In genomic region chr17:43878260-43879082, GRCh38 we compare ENCODE assay signal across 1 cellular context.
A peak's percentile ranks its signal among the peaks of the same experiment; 100 is the strongest.
TF ChIP-seq lines count a peak whose summit lies in the region.

No MANE protein-coding gene starts in this region.

TF ChIP-seq in GM12878, 131 proteins besides CTCF, POLR2A, EP300 and RAD21:
- TF ChIP-seq HDAC2 (IDR thresholded peaks at IDR 0.05) (no peak), KLF5 (IDR thresholded peaks at IDR 0.05; ENCODE audit: partially characterized antibody) (no peak), MYC (IDR thresholded peaks at IDR 0.05; ENCODE audit: insufficient read depth, insufficient read length, insufficient replicate concordance, low read length, severe bottlenecking) (no peak), SMC3 (IDR thresholded peaks at IDR 0.05; ENCODE audit: borderline replicate concordance, low read length) (peak; percentile 64), SREBF1 (IDR thresholded peaks at IDR 0.05; ENCODE audit: low read length) (no peak), RCOR1 (conservative IDR thresholded peaks at IDR 0.05; ENCODE audit: low read depth, low read length) (no peak), BHLHE40 (IDR thresholded peaks at IDR 0.05; ENCODE audit: borderline replicate concordance in 1 of 2, low read depth in 2 of 2, low read length in 1 of 2) (0 out of 4 replicates have a peak, but pooled peaks of 1 of the 2 experiments have one; percentile 16), EZH2 (IDR thresholded peaks at IDR 0.05; ENCODE audit: borderline replicate concordance, control insufficient read depth, low read depth, low read length) (no peak), YY1 (IDR thresholded peaks at IDR 0.05; ENCODE audit: low read depth, low read length) (0 out of 2 replicates have a peak, but pooled peaks have one; percentile 20)
- TF ChIP-seq, protein P1, sequence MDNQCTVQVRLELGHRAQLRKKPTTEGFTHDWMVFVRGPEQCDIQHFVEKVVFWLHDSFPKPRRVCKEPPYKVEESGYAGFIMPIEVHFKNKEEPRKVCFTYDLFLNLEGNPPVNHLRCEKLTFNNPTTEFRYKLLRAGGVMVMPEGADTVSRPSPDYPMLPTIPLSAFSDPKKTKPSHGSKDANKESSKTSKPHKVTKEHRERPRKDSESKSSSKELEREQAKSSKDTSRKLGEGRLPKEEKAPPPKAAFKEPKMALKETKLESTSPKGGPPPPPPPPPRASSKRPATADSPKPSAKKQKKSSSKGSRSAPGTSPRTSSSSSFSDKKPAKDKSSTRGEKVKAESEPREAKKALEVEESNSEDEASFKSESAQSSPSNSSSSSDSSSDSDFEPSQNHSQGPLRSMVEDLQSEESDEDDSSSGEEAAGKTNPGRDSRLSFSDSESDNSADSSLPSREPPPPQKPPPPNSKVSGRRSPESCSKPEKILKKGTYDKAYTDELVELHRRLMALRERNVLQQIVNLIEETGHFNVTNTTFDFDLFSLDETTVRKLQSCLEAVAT (IDR thresholded peaks at IDR 0.05) = no peak
TF ChIP-seq in GM12878: peak in this region for 3.
